ENCODE assay signal across 1 cellular context in genomic region chr6:30396833-30397479, GRCh38.
TF ChIP-seq lines count a peak whose summit lies in the region.

No MANE protein-coding gene starts in this region.

TF ChIP-seq in HepG2, 621 proteins besides CTCF, POLR2A, EP300 and RAD21 (continued from another document and continues in another):
- no peak for TF ChIP-seq ZNF660 (CRISPR knock-in tag; IDR thresholded peaks at IDR 0.05; ENCODE audit: borderline replicate concordance, low read depth)
- no peak for TF ChIP-seq ZNF703 (CRISPR knock-in tag; IDR thresholded peaks at IDR 0.05; ENCODE audit: borderline replicate concordance)
- TF ChIP-seq KMT2A (CRISPR knock-in tag; IDR thresholded peaks at IDR 0.05) = no peak
- TF ChIP-seq ZNF24 (IDR thresholded peaks at IDR 0.05) = no peak
- no peak for TF ChIP-seq ZNF777 (CRISPR knock-in tag; IDR thresholded peaks at IDR 0.05)
- TF ChIP-seq REL (CRISPR knock-in tag; conservative IDR thresholded peaks at IDR 0.05) = no peak
- no peak for TF ChIP-seq DDIT3 (CRISPR knock-in tag; IDR thresholded peaks at IDR 0.05)
- TF ChIP-seq ZSCAN22 (CRISPR knock-in tag; IDR thresholded peaks at IDR 0.05) = no peak
- TF ChIP-seq EHMT2 (IDR thresholded peaks at IDR 0.05; ENCODE audit: borderline replicate concordance, low read depth, low read length) = no peak
- no peak for TF ChIP-seq MEF2D (CRISPR knock-in tag; IDR thresholded peaks at IDR 0.05)
- no peak for TF ChIP-seq HES4 (CRISPR knock-in tag; IDR thresholded peaks at IDR 0.05; ENCODE audit: borderline replicate concordance)
- TF ChIP-seq ZNF609 (CRISPR knock-in tag; IDR thresholded peaks at IDR 0.05; ENCODE audit: borderline replicate concordance) = no peak
- TF ChIP-seq, protein P1, sequence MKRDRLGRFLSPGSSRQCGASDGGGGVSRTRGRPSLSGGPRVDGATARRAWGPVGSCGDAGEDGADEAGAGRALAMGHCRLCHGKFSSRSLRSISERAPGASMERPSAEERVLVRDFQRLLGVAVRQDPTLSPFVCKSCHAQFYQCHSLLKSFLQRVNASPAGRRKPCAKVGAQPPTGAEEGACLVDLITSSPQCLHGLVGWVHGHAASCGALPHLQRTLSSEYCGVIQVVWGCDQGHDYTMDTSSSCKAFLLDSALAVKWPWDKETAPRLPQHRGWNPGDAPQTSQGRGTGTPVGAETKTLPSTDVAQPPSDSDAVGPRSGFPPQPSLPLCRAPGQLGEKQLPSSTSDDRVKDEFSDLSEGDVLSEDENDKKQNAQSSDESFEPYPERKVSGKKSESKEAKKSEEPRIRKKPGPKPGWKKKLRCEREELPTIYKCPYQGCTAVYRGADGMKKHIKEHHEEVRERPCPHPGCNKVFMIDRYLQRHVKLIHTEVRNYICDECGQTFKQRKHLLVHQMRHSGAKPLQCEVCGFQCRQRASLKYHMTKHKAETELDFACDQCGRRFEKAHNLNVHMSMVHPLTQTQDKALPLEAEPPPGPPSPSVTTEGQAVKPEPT (CRISPR knock-in tag; IDR thresholded peaks at IDR 0.05; ENCODE audit: low read depth) = no peak
- no peak for TF ChIP-seq ZKSCAN8 (CRISPR knock-in tag; IDR thresholded peaks at IDR 0.05; ENCODE audit: borderline replicate concordance)
- no peak for TF ChIP-seq DR1 (CRISPR knock-in tag; IDR thresholded peaks at IDR 0.05)
- TF ChIP-seq ONECUT2 (CRISPR knock-in tag; IDR thresholded peaks at IDR 0.05) = no peak
- no peak for TF ChIP-seq HNF1A (IDR thresholded peaks at IDR 0.05; ENCODE audit: low read depth)
- no peak for TF ChIP-seq HNF1A (CRISPR knock-in tag; IDR thresholded peaks at IDR 0.05; ENCODE audit: borderline replicate concordance)
- no peak for TF ChIP-seq ZNF615 (CRISPR knock-in tag; IDR thresholded peaks at IDR 0.05; ENCODE audit: borderline replicate concordance)
- no peak for TF ChIP-seq ZNF446 (CRISPR knock-in tag; IDR thresholded peaks at IDR 0.05)
- no peak for TF ChIP-seq ZBED4 (CRISPR knock-in tag; IDR thresholded peaks at IDR 0.05; ENCODE audit: borderline replicate concordance)
- TF ChIP-seq KDM5B (CRISPR knock-in tag; IDR thresholded peaks at IDR 0.05; ENCODE audit: borderline replicate concordance) = no peak; the same call in 1 of the 2 replicates
- no peak for TF ChIP-seq MAFF (IDR thresholded peaks at IDR 0.05; ENCODE audit: low read depth, low read length)
- TF ChIP-seq ZNF678 (CRISPR knock-in tag; IDR thresholded peaks at IDR 0.05) = no peak
- no peak for TF ChIP-seq BRF2 (CRISPR knock-in tag; IDR thresholded peaks at IDR 0.05)
- no peak for TF ChIP-seq ZNF749 (CRISPR knock-in tag; IDR thresholded peaks at IDR 0.05; ENCODE audit: borderline replicate concordance)
- TF ChIP-seq NONO (IDR thresholded peaks at IDR 0.05) = no peak
- no peak; the same call in 1 of the 2 replicates for TF ChIP-seq NONO (CRISPR knock-in tag; conservative IDR thresholded peaks at IDR 0.05)
- no peak for TF ChIP-seq ZBTB8A (CRISPR knock-in tag; IDR thresholded peaks at IDR 0.05; ENCODE audit: borderline replicate concordance, low read depth)
- TF ChIP-seq TARDBP (CRISPR knock-in tag; IDR thresholded peaks at IDR 0.05) = no peak
- TF ChIP-seq, protein P2, sequence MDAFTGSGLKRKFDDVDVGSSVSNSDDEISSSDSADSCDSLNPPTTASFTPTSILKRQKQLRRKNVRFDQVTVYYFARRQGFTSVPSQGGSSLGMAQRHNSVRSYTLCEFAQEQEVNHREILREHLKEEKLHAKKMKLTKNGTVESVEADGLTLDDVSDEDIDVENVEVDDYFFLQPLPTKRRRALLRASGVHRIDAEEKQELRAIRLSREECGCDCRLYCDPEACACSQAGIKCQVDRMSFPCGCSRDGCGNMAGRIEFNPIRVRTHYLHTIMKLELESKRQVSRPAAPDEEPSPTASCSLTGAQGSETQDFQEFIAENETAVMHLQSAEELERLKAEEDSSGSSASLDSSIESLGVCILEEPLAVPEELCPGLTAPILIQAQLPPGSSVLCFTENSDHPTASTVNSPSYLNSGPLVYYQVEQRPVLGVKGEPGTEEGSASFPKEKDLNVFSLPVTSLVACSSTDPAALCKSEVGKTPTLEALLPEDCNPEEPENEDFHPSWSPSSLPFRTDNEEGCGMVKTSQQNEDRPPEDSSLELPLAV (CRISPR knock-in tag; conservative IDR thresholded peaks at IDR 0.05; ENCODE audit: low read depth) = no peak
- no peak for TF ChIP-seq GABPA (IDR thresholded peaks at IDR 0.05; ENCODE audit: low read depth, low read length)
- no peak for TF ChIP-seq GABPA (CRISPR knock-in tag; IDR thresholded peaks at IDR 0.05; ENCODE audit: low read depth)
- TF ChIP-seq ZBTB25 (CRISPR knock-in tag; IDR thresholded peaks at IDR 0.05) = no peak
- no peak for TF ChIP-seq RCOR2 (CRISPR knock-in tag; IDR thresholded peaks at IDR 0.05)
- TF ChIP-seq RELA (CRISPR knock-in tag; IDR thresholded peaks at IDR 0.05) = no peak
- 0 out of 2 replicates have a peak, but pooled peaks have one; percentile 51 for TF ChIP-seq SPEN (CRISPR knock-in tag; IDR thresholded peaks at IDR 0.05; ENCODE audit: low read depth)
- TF ChIP-seq CENPT (CRISPR knock-in tag; IDR thresholded peaks at IDR 0.05; ENCODE audit: low read depth) = no peak
- TF ChIP-seq NFATC3 (CRISPR knock-in tag; IDR thresholded peaks at IDR 0.05) = 0 out of 2 replicates have a peak, but pooled peaks have one; percentile 22
- TF ChIP-seq FOXK2 (IDR thresholded peaks at IDR 0.05) = no peak
- TF ChIP-seq POLR2AphosphoS5 (IDR thresholded peaks at IDR 0.05; ENCODE audit: low read depth, low read length) = no peak
- no peak for TF ChIP-seq ARNTL (CRISPR knock-in tag; IDR thresholded peaks at IDR 0.05)
- no peak for TF ChIP-seq GTF2F1 (IDR thresholded peaks at IDR 0.05; ENCODE audit: low read length)
- TF ChIP-seq ZNF547 (CRISPR knock-in tag; IDR thresholded peaks at IDR 0.05) = peak; percentile 58; the same call in 1 of the 2 replicates
- no peak for TF ChIP-seq TAF15 (IDR thresholded peaks at IDR 0.05; ENCODE audit: low read depth, low read length, poor library complexity, severe bottlenecking)
- no peak for TF ChIP-seq HDAC2 (CRISPR knock-in tag; IDR thresholded peaks at IDR 0.05)
- TF ChIP-seq NFE2L2 (IDR thresholded peaks at IDR 0.05; ENCODE audit: low read length) = no peak
- no peak for TF ChIP-seq KDM1A (CRISPR knock-in tag; IDR thresholded peaks at IDR 0.05)
- no peak for TF ChIP-seq HOXD1 (CRISPR knock-in tag; IDR thresholded peaks at IDR 0.05)
- TF ChIP-seq GPN1 (CRISPR knock-in tag; IDR thresholded peaks at IDR 0.05; ENCODE audit: borderline replicate concordance) = no peak
